26 cellular contexts compared by ENCODE assay signal in genomic region chr6:18565231-18565630, GRCh38.
"Had no signal": no experiment of that assay in that cellular context is flagged by ENCODE, and none has a peak within 500 bp of the region (broad histone marks: within the 10 kb centered on the region; RNA-seq: fewer than 3 reads in every experiment).

No MANE protein-coding gene starts in this region.

- H3K36me3 ChIP-seq: colonic mucosa, esophagus muscularis mucosa, esophagus squamous epithelium, gastrocnemius medialis, gastroesophageal sphincter, heart left ventricle, heart right ventricle had no signal

- FAIRE-seq: colon, endothelial cell of umbilical vein had no signal

- H3K4me1 ChIP-seq: colonic mucosa, esophagus muscularis mucosa, foreskin keratinocyte, gastrocnemius medialis, gastroesophageal sphincter had no signal

- H3K27ac ChIP-seq: colonic mucosa, coronary artery, dorsolateral prefrontal cortex, epithelial cell of prostate, esophagus muscularis mucosa, esophagus squamous epithelium, foreskin keratinocyte, gastrocnemius medialis, gastroesophageal sphincter, heart left ventricle, heart right ventricle had no signal

- DNase-seq: colonic mucosa; cortex of kidney; dermis blood vessel endothelial cell; dorsolateral prefrontal cortex; effector CD4-positive, alpha-beta T cell; effector CD8-positive, alpha-beta T cell; effector memory CD4-positive, alpha-beta T cell; effector memory CD8-positive, alpha-beta T cell; endodermal cell; erythroblast; esophagus squamous epithelium; foreskin fibroblast; foreskin keratinocyte; foreskin melanocyte; gastrocnemius medialis; glutamatergic neuron; head of caudate nucleus; heart left ventricle; heart right ventricle had no signal

- H3K4me3 ChIP-seq: colonic mucosa, coronary artery, dorsolateral prefrontal cortex, esophagus muscularis mucosa, esophagus squamous epithelium, gastrocnemius medialis, gastroesophageal sphincter, heart left ventricle, heart right ventricle had no signal

- H3K9me3 ChIP-seq: colonic mucosa, esophagus squamous epithelium, gastrocnemius medialis had no signal

- ATAC-seq: effector memory CD8-positive, alpha-beta T cell; esophagus mucosa; foreskin keratinocyte; gastrocnemius medialis; gastroesophageal sphincter; heart left ventricle; heart right ventricle had no signal

- H3K27me3 ChIP-seq: colonic mucosa, esophagus muscularis mucosa, gastrocnemius medialis, heart left ventricle had no signal
